In genomic region chr2:195998070-195998469, GRCh38 we compare ENCODE assay signal across 34 cellular contexts.
A peak's percentile ranks its signal among the peaks of the same experiment; 100 is the strongest.
DNase-seq lines count a peak whose midpoint lies in the region; ATAC-seq and TF ChIP-seq lines count a peak whose summit lies in the region.
"Had no signal": no experiment of that assay in that cellular context is flagged by ENCODE, and none has a peak within 500 bp of the region (broad histone marks: within the 10 kb centered on the region; RNA-seq: fewer than 3 reads in every experiment).

No MANE protein-coding gene starts in this region.

- peak; percentile 91 for ATAC-seq in left colon
- ATAC-seq in mucosa of descending colon, result peak; percentile 81
- no peak for ATAC-seq in gastrocnemius medialis
- ATAC-seq in GM18520 (IDR thresholded peaks at IDR 0.05; ENCODE audit: unreplicated experiment), result no peak
- no peak for ATAC-seq in GM21423 (IDR thresholded peaks at IDR 0.05; ENCODE audit: unreplicated experiment)
- ATAC-seq: A549; CD8-positive, alpha-beta T cell had no signal

- H3K9me3 ChIP-seq in mucosa of descending colon (no peaks in the 10 kb centered on the region), transverse colon (no peaks in the 10 kb centered on the region), gastrocnemius medialis (no peaks in the 10 kb centered on the region)
- no peaks in the 10 kb centered on the region for H3K9me3 ChIP-seq in CD4-positive, alpha-beta memory T cell (ENCODE audit: control insufficient read depth in 1 of 2, low read length in 2 of 2)
- H3K9me3 ChIP-seq: A549; BE2C; BLaER1; BLaER1 treated with 17β-estradiol and CSF1 and Interleukin-3, amounts not matched to agents 10 nM and 100 nM; Caco-2 had no signal

- H3K9me3 Mint-ChIP-seq in CD4-positive, alpha-beta memory T cell, result peaks cover 0 to 3% (median 0%) of the 10 kb centered on the region in 8 donors
- H3K9me3 Mint-ChIP-seq: CD4-positive, alpha-beta T cell; CD8-positive, alpha-beta memory T cell; CD8-positive, alpha-beta T cell had no signal

- H3K4me1 ChIP-seq in mucosa of descending colon (ENCODE audit: low read depth) (no peaks in the 10 kb centered on the region), transverse colon (peaks cover 0 to 9% (median 0%) of the 10 kb centered on the region in 4 donors), gastrocnemius medialis (no peaks in the 10 kb centered on the region)
- H3K4me1 ChIP-seq in CD4-positive, alpha-beta memory T cell (ENCODE audit: insufficient read depth, low read length), result no peaks in the 10 kb centered on the region
- H3K4me1 ChIP-seq: A549; BE2C; BLaER1; BLaER1 treated with 17β-estradiol and CSF1 and Interleukin-3, amounts not matched to agents 10 nM and 100 nM; Caco-2 had no signal

- H3K4me1 Mint-ChIP-seq in CD4-positive, alpha-beta memory T cell, result peaks cover 0 to 1% (median 0%) of the 10 kb centered on the region in 4 donors
- H3K4me1 Mint-ChIP-seq: B cell; CD14-positive monocyte; CD8-positive, alpha-beta memory T cell had no signal

- H3K27ac ChIP-seq in transverse colon (peak overlapping the region in 1 of 4 donors; percentile 51), gastrocnemius medialis (no peak overlapping the region)
- no peak overlapping the region for H3K27ac ChIP-seq in CD4-positive, alpha-beta memory T cell (ENCODE audit: low read depth, low read length)
- H3K27ac ChIP-seq: 22Rv1; A549; BLaER1; BLaER1 treated with 17β-estradiol and CSF1 and Interleukin-3, amounts not matched to agents 10 nM and 100 nM; C4-2B had no signal

- WGBS in transverse colon (ENCODE audit: low coverage in 1 of 2), 2 donors, result 60 to 68% methylated on average over 8 of the region's 8 CpGs

- no peaks in the 10 kb centered on the region for H3K36me3 Mint-ChIP-seq in CD4-positive, alpha-beta memory T cell
- H3K36me3 Mint-ChIP-seq: CD14-positive monocyte; CD4-positive, CD25-positive, alpha-beta regulatory T cell; CD8-positive, alpha-beta memory T cell; CD8-positive, alpha-beta T cell had no signal

- no peak for TF ChIP-seq POLR2A in transverse colon (IDR thresholded peaks at IDR 0.05)
- TF ChIP-seq POLR2A in gastrocnemius medialis (IDR thresholded peaks at IDR 0.05), result no peak

- TF ChIP-seq CTCF in AG10803 (conservative IDR thresholded peaks at IDR 0.05; ENCODE audit: low read length) (no peak), mucosa of descending colon (IDR thresholded peaks at IDR 0.05) (no peak), transverse colon (IDR thresholded peaks at IDR 0.05) (no peak), gastrocnemius medialis (IDR thresholded peaks at IDR 0.05 in 4 of 5, conservative IDR thresholded peaks at IDR 0.05 in 1 of 5) (no peak)

- H3K4me3 ChIP-seq in AG10803 (ENCODE audit: low read length) (no peak overlapping the region), mucosa of descending colon (no peak overlapping the region), transverse colon (no peak overlapping the region), gastrocnemius medialis (no peak overlapping the region)
- H3K4me3 ChIP-seq in CD4-positive, alpha-beta memory T cell (ENCODE audit: low read length in 2 of 2), result no peak overlapping the region
- H3K4me3 ChIP-seq: A549; BLaER1; BLaER1 treated with 17β-estradiol and CSF1 and Interleukin-3, amounts not matched to agents 10 nM and 100 nM had no signal

- POLR2A ChIA-PET in CD4-positive, alpha-beta memory T cell (lab: Charles Lee; ENCODE audit: partially characterized antibody), result no interaction called here

- H3K4me3 Mint-ChIP-seq in CD4-positive, alpha-beta memory T cell, result no peak overlapping the region
- H3K4me3 Mint-ChIP-seq: B cell; CD14-positive monocyte; CD4-positive, alpha-beta T cell; CD4-positive, CD25-positive, alpha-beta regulatory T cell; CD8-positive, alpha-beta memory T cell; CD8-positive, alpha-beta T cell had no signal

- intact Hi-C loops in left colon (cut with DNase I, micrococcal nuclease), result no loop called here
- intact Hi-C loops in mucosa of descending colon (cut with DNase I, micrococcal nuclease), result no loop called here
- intact Hi-C loops in transverse colon (cut with DNase I; ENCODE audit: low total_unique reads), result no loop called here
- intact Hi-C loops in gastrocnemius medialis (cut with DNase I; ENCODE audit: low total_unique reads), result no loop called here
- intact Hi-C loops in CD4-positive, alpha-beta memory T cell (cut with micrococcal nuclease), result no loop called here

- no peaks in the 10 kb centered on the region for H3K36me3 ChIP-seq in mucosa of descending colon (ENCODE audit: low read depth)
- no peaks in the 10 kb centered on the region for H3K36me3 ChIP-seq in transverse colon
- no peaks in the 10 kb centered on the region for H3K36me3 ChIP-seq in gastrocnemius medialis
- no peaks in the 10 kb centered on the region for H3K36me3 ChIP-seq in CD4-positive, alpha-beta memory T cell (ENCODE audit: insufficient read depth, low read length)
- H3K36me3 ChIP-seq: BE2C; BLaER1; BLaER1 treated with 17β-estradiol and CSF1 and Interleukin-3, amounts not matched to agents 10 nM and 100 nM had no signal

- in situ Hi-C loops in transverse colon (cut with MboI; ENCODE audit: low pct_ligation_motif_present in 1 of 4, low pct_unique_long_range_greater_than_20kb in 1 of 4, low sequenced_read_pairs in 3 of 4), result no loop called here
- in situ Hi-C loops in gastrocnemius medialis (cut with MboI; ENCODE audit: low sequenced_read_pairs in 4 of 4), result no loop called here

- no peaks in the 10 kb centered on the region for H3K27me3 ChIP-seq in transverse colon
- H3K27me3 ChIP-seq in gastrocnemius medialis, result no peaks in the 10 kb centered on the region
- H3K27me3 ChIP-seq in CD4-positive, alpha-beta memory T cell (ENCODE audit: insufficient read depth, low read length), result no peaks in the 10 kb centered on the region
- H3K27me3 ChIP-seq: BE2C; BLaER1; BLaER1 treated with 17β-estradiol and CSF1 and Interleukin-3, amounts not matched to agents 10 nM and 100 nM had no signal

- peaks cover 0 to 6% of the 10 kb centered on the region in 2 donors for H3K27me3 Mint-ChIP-seq in CD4-positive, alpha-beta memory T cell
- H3K27me3 Mint-ChIP-seq: CD4-positive, alpha-beta T cell had no signal

- no peak for TF ChIP-seq EP300 in transverse colon (IDR thresholded peaks at IDR 0.05; ENCODE audit: low read depth)

- CTCF ChIA-PET in CD4-positive, alpha-beta memory T cell (lab: Charles Lee; ENCODE audit: partially characterized antibody), result no interaction called here

- no peak overlapping the region for H3K27ac Mint-ChIP-seq in CD4-positive, alpha-beta memory T cell
- H3K27ac Mint-ChIP-seq: B cell; CD14-positive monocyte; CD4-positive, alpha-beta T cell; CD8-positive, alpha-beta memory T cell; CD8-positive, alpha-beta T cell had no signal

- peak; percentile 0 for DNase-seq in AG10803 (ENCODE audit: low read depth)
- DNase-seq in left colon, result no peak
- peak in 2 of 3 donors; percentile 23 to 32 for DNase-seq in mucosa of descending colon
- peak; percentile 16 for DNase-seq in transverse colon
- no peak for DNase-seq in gastrocnemius medialis
- no peak for DNase-seq in CD4-positive, alpha-beta memory T cell
- DNase-seq: 8988T; ACHN; AML-193; BE2C; C1 segment of cervical spinal cord; Caco-2; Calu3; CD4-positive, alpha-beta T cell; CD4-positive, CD25-positive, alpha-beta regulatory T cell; CD8-positive, alpha-beta memory T cell; CD8-positive, alpha-beta T cell; COR-L47; DMS 273 treated with DMSO at 0.1 percent for 48 hours; DMS153; DMS53; DMS79; DMS79 treated with DMSO at 0.1 percent for 48 hours; DND-41; EL had no signal

Comparison
In these comparisons a context has a peak if more than half of its experiments do, and no peak if none do; other contexts are left out.
1. DNase-seq: peak in AG10803 (single experiment), mucosa of descending colon (2 of 3) and transverse colon (single experiment); none in left colon (0 of 2), gastrocnemius medialis (0 of 2) and CD4-positive, alpha-beta memory T cell (0 of 5).
2. ATAC-seq: peak in left colon (single experiment) and mucosa of descending colon (single experiment); none in gastrocnemius medialis (0 of 2), GM18520 (single experiment) and GM21423 (single experiment).